Comparison of ENCODE assay signal across 30 cellular contexts in genomic region chr1:201217146-201217545, GRCh38. TPM values are rescaled to one million over a fixed set of nuclear protein-coding genes. Genes with fewer than 3 reads are reported as not detected.
DNase-seq lines count a peak whose midpoint lies in the region; ATAC-seq and TF ChIP-seq lines count a peak whose summit lies in the region.
"Had no signal": no experiment of that assay in that cellular context is flagged by ENCODE, and none has a peak within 500 bp of the region (broad histone marks: within the 10 kb centered on the region; RNA-seq: fewer than 3 reads in every experiment).

No MANE protein-coding gene starts in this region.

- H3K27me3 Mint-ChIP-seq in activated naive CD4-positive, alpha-beta T cell treated with anti-CD3 and anti-CD28 coated beads, Interleukin-2, amount 10 ng/mL, durations not matched to agents 7 days and 5 days, result peaks cover 5% of the 10 kb centered on the region
- H3K27me3 Mint-ChIP-seq in type B pancreatic cell, result peaks cover 4% of the 10 kb centered on the region
- H3K27me3 Mint-ChIP-seq: activated CD8-positive, alpha-beta T cell treated with anti-CD3 and anti-CD28 coated beads for 36 hours had no signal

- no peak overlapping the region for H2AK5ac ChIP-seq in mesendoderm (ENCODE audit: low read length)

- H3K9me3 Mint-ChIP-seq in activated naive CD4-positive, alpha-beta T cell treated with anti-CD3 and anti-CD28 coated beads, Interleukin-2, amount 10 ng/mL, durations not matched to agents 7 days and 5 days, result no peaks in the 10 kb centered on the region
- no peaks in the 10 kb centered on the region for H3K9me3 Mint-ChIP-seq in type B pancreatic cell
- H3K9me3 Mint-ChIP-seq: activated CD8-positive, alpha-beta T cell treated with anti-CD3 and anti-CD28 coated beads for 36 hours; CD4-positive, CD25-positive, alpha-beta regulatory T cell; immature natural killer cell; stimulated activated memory B cell treated with anti-CD40 and anti-IgM and Interleukin-4, amounts not matched to agents 10 μg/mL and 1 μg/mL and 100 μg/mL, for 72 hours had no signal

- H3K4me2 ChIP-seq in mesendoderm (ENCODE audit: low read length), result no peak overlapping the region
- H3K4me2 ChIP-seq: A549 had no signal

- H3K4me3 ChIP-seq in coronary artery, result no peak overlapping the region
- H3K4me3 ChIP-seq in mesendoderm (ENCODE audit: low read length), result no peak overlapping the region
- H3K4me3 ChIP-seq: A549, body of pancreas, gastroesophageal sphincter, GM23248, psoas muscle, upper lobe of left lung had no signal

- peak; percentile 15 for DNase-seq in activated naive CD4-positive, alpha-beta T cell treated with anti-CD3 and anti-CD28 coated beads, Interleukin-2, amount 10 ng/mL, durations not matched to agents 7 days and 5 days
- DNase-seq in activated naive CD4-positive, alpha-beta T cell treated with anti-CD3 and anti-CD28 coated beads, Interleukin-2, amount 50 U/mL, for 16 hours, result no peak
- DNase-seq in coronary artery (ENCODE audit: low spot score), result peak; percentile 65
- no peak for DNase-seq in mesendoderm
- peak; percentile 67 for DNase-seq in type B pancreatic cell (ENCODE audit: extremely low spot score, unreplicated experiment)
- DNase-seq in central memory CD4-positive, alpha-beta T cell, result no peak
- DNase-seq in GM19240 (ENCODE audit: insufficient read length, low spot score), result no peak
- DNase-seq: activated CD8-positive, alpha-beta T cell treated with anti-CD3 and anti-CD28 coated beads for 36 hours; activated gamma-delta T cell treated with Interleukin-2 at 50 U/mL for 16 hours; body of pancreas; Calu3; CD4-positive, CD25-positive, alpha-beta regulatory T cell; cerebellar nuclear complex; DMS79 treated with DMSO at 0.1 percent for 48 hours; GDM1; GM23248; immature natural killer cell; NCI-H2107; NCI-H446; NCI-H748 treated with DMSO at 0.1 percent for 48 hours; psoas muscle; stimulated activated CD4-positive, alpha-beta T cell treated with anti-CD3 and anti-CD28 coated beads, Interleukin-15, amount 100 ng/mL, for 24 hours; substantia nigra had no signal

- H3K79me1 ChIP-seq in mesendoderm (ENCODE audit: low read length), result no peaks in the 10 kb centered on the region

- H2BK15ac ChIP-seq in mesendoderm (replicated peaks; ENCODE audit: low read depth), result no peak overlapping the region

- no peaks in the 10 kb centered on the region for H3K79me2 ChIP-seq in mesendoderm (ENCODE audit: control insufficient read depth, insufficient read depth, low read length)

- no peaks in the 10 kb centered on the region for H3K4me1 Mint-ChIP-seq in activated naive CD4-positive, alpha-beta T cell treated with anti-CD3 and anti-CD28 coated beads, Interleukin-2, amount 10 ng/mL, durations not matched to agents 7 days and 5 days
- no peaks in the 10 kb centered on the region for H3K4me1 Mint-ChIP-seq in type B pancreatic cell (ENCODE audit: unreplicated experiment)
- H3K4me1 Mint-ChIP-seq: immature natural killer cell; stimulated activated memory B cell treated with anti-CD40 and anti-IgM and Interleukin-4, amounts not matched to agents 10 μg/mL and 1 μg/mL and 100 μg/mL, for 72 hours had no signal

- H3K27ac ChIP-seq in coronary artery (no peak overlapping the region), mesendoderm (ENCODE audit: low read depth, low read length) (no peak overlapping the region)
- H3K27ac ChIP-seq: A549, body of pancreas, gastroesophageal sphincter, GM23248, psoas muscle, upper lobe of left lung had no signal

- no peaks in the 10 kb centered on the region for H3K36me3 ChIP-seq in mesendoderm (ENCODE audit: control insufficient read depth, insufficient read depth, low read length)
- H3K36me3 ChIP-seq: gastroesophageal sphincter, upper lobe of left lung had no signal

- H3K56ac ChIP-seq in mesendoderm (ENCODE audit: low read length), result peak overlapping the region; percentile 42

- ATAC-seq in GM18858 (IDR thresholded peaks at IDR 0.05; ENCODE audit: unreplicated experiment), result no peak
- ATAC-seq: A549; activated CD8-positive, alpha-beta T cell treated with anti-CD3 and anti-CD28 coated beads for 36 hours; body of pancreas; gastroesophageal sphincter; psoas muscle; Right ventricle myocardium inferior; stimulated activated memory B cell treated with anti-CD40 and anti-IgM and Interleukin-4, amounts not matched to agents 10 μg/mL and 1 μg/mL and 100 μg/mL, for 72 hours had no signal

- CTCF ChIA-PET in activated naive CD4-positive, alpha-beta T cell treated with anti-CD3 and anti-CD28 coated beads, Interleukin-2, amount 10 ng/mL, durations not matched to agents 7 days and 5 days (lab: Charles Lee), result no interaction called here

- no peaks in the 10 kb centered on the region for H3K36me3 Mint-ChIP-seq in activated naive CD4-positive, alpha-beta T cell treated with anti-CD3 and anti-CD28 coated beads, Interleukin-2, amount 10 ng/mL, durations not matched to agents 7 days and 5 days
- H3K36me3 Mint-ChIP-seq in type B pancreatic cell, result no peaks in the 10 kb centered on the region
- H3K36me3 Mint-ChIP-seq: CD4-positive, CD25-positive, alpha-beta regulatory T cell; immature natural killer cell; stimulated activated memory B cell treated with anti-CD40 and anti-IgM and Interleukin-4, amounts not matched to agents 10 μg/mL and 1 μg/mL and 100 μg/mL, for 72 hours had no signal

- H3K9ac ChIP-seq in mesendoderm (ENCODE audit: low read length), result no peak overlapping the region
- H3K9ac ChIP-seq: GM23248 had no signal

- H4K5ac ChIP-seq in mesendoderm (ENCODE audit: low read length), result no peak overlapping the region

- H2BK5ac ChIP-seq in mesendoderm (ENCODE audit: low read length), result no peak overlapping the region

- H2BK120ac ChIP-seq in mesendoderm (ENCODE audit: low read depth, low read length), result no peak overlapping the region

- no peak overlapping the region for H4K8ac ChIP-seq in mesendoderm (ENCODE audit: low read depth, low read length)

- no peaks in the 10 kb centered on the region for H3K27me3 ChIP-seq in mesendoderm (ENCODE audit: insufficient read depth, low read length, poor library complexity)
- H3K27me3 ChIP-seq: body of pancreas, gastroesophageal sphincter, upper lobe of left lung had no signal

- no peak overlapping the region for H3K4me3 Mint-ChIP-seq in activated naive CD4-positive, alpha-beta T cell treated with anti-CD3 and anti-CD28 coated beads, Interleukin-2, amount 10 ng/mL, durations not matched to agents 7 days and 5 days
- H3K4me3 Mint-ChIP-seq in type B pancreatic cell, result no peak overlapping the region
- H3K4me3 Mint-ChIP-seq: activated CD8-positive, alpha-beta T cell treated with anti-CD3 and anti-CD28 coated beads for 36 hours; CD4-positive, CD25-positive, alpha-beta regulatory T cell; immature natural killer cell; stimulated activated memory B cell treated with anti-CD40 and anti-IgM and Interleukin-4, amounts not matched to agents 10 μg/mL and 1 μg/mL and 100 μg/mL, for 72 hours had no signal

- TF ChIP-seq CTCF in coronary artery (IDR thresholded peaks at IDR 0.05) (no peak), type B pancreatic cell (conservative IDR thresholded peaks at IDR 0.05) (no peak)

- no peaks in the 10 kb centered on the region for H3K4me1 ChIP-seq in mesendoderm (ENCODE audit: control insufficient read depth, low read depth, low read length)
- H3K4me1 ChIP-seq: A549, body of pancreas, gastroesophageal sphincter, psoas muscle, upper lobe of left lung had no signal

- H3K18ac ChIP-seq in mesendoderm (ENCODE audit: low read length), result no peak overlapping the region

- WGBS in mesendoderm (ENCODE audit: extremely low coverage, insufficient coverage, low lambda C conversion rate), result no CpG with 5 or more reads among the region's 14 CpGs

- no peak overlapping the region for H3K23ac ChIP-seq in mesendoderm (ENCODE audit: low read length)

- no peak overlapping the region for H3K27ac Mint-ChIP-seq in activated naive CD4-positive, alpha-beta T cell treated with anti-CD3 and anti-CD28 coated beads, Interleukin-2, amount 10 ng/mL, durations not matched to agents 7 days and 5 days
- no peak overlapping the region for H3K27ac Mint-ChIP-seq in type B pancreatic cell
- H3K27ac Mint-ChIP-seq: activated CD8-positive, alpha-beta T cell treated with anti-CD3 and anti-CD28 coated beads for 36 hours; CD4-positive, CD25-positive, alpha-beta regulatory T cell; immature natural killer cell; stimulated activated memory B cell treated with anti-CD40 and anti-IgM and Interleukin-4, amounts not matched to agents 10 μg/mL and 1 μg/mL and 100 μg/mL, for 72 hours had no signal

- no peak overlapping the region for H3K4ac ChIP-seq in mesendoderm (ENCODE audit: low read depth, low read length)

RNA-seq across cellular contexts. Expression of gene IGFN1, which starts 26.5 kb away (rescaled TPM):
- 0.01 TPM for polyA plus RNA-seq in mesendoderm (2013, experiment 1 of 2)
- polyA plus RNA-seq in mesendoderm (2013, experiment 2 of 2), result 0.04 TPM
- total RNA-seq in type B pancreatic cell (ENCODE audit: low replicate concordance), result 2.0 and 7.9 TPM in 2 replicates
- total RNA-seq: activated CD8-positive, alpha-beta T cell treated with anti-CD3 and anti-CD28 coated beads for 36 hours; Calu3; CD4-positive, CD25-positive, alpha-beta regulatory T cell; gastroesophageal sphincter; GM23248; Right ventricle myocardium inferior; T-helper 2 cell treated with Interferon-gamma antibody and Interleukin-4, amounts not matched to agents 100 ng/mL and 5 ng/mL, for 36 hours had no signal
- polyA plus RNA-seq: CD4-positive, CD25-positive, alpha-beta regulatory T cell; GM23248; immature natural killer cell had no signal

Comparison
In these comparisons a context has a peak if more than half of its experiments do, and no peak if none do; other contexts are left out.
1. DNase-seq: peak in activated naive CD4-positive, alpha-beta T cell treated with anti-CD3 and anti-CD28 coated beads, Interleukin-2, amount 10 ng/mL, durations not matched to agents 7 days and 5 days (single experiment), coronary artery (single experiment) and type B pancreatic cell (single experiment); none in activated naive CD4-positive, alpha-beta T cell treated with anti-CD3 and anti-CD28 coated beads, Interleukin-2, amount 50 U/mL, for 16 hours (single experiment), mesendoderm (single experiment), central memory CD4-positive, alpha-beta T cell (single experiment) and GM19240 (single experiment).